1 cellular context compared by ENCODE assay signal in genomic region chrX:80430826-80431501, GRCh38.
TF ChIP-seq lines count a peak whose summit lies in the region.

No MANE protein-coding gene starts in this region.

TF ChIP-seq in GM12878, 131 proteins besides CTCF, POLR2A, EP300 and RAD21:
- no peak for TF ChIP-seq ZBTB40 (IDR thresholded peaks at IDR 0.05; ENCODE audit: borderline replicate concordance)
- TF ChIP-seq CBFB (IDR thresholded peaks at IDR 0.05; ENCODE audit: low read depth) = no peak
- TF ChIP-seq BMI1 (IDR thresholded peaks at IDR 0.05; ENCODE audit: borderline replicate concordance) = no peak
- TF ChIP-seq PRDM15 (CRISPR knock-in tag; IDR thresholded peaks at IDR 0.05) = no peak
